In genomic region chr5:173679909-173680626, GRCh38 we compare ENCODE assay signal across 9 cellular contexts.
DNase-seq lines count a peak whose midpoint lies in the region; ATAC-seq and TF ChIP-seq lines count a peak whose summit lies in the region.
"Had no signal": no experiment of that assay in that cellular context is flagged by ENCODE, and none has a peak within 500 bp of the region (broad histone marks: within the 10 kb centered on the region; RNA-seq: fewer than 3 reads in every experiment).

No MANE protein-coding gene starts in this region.

- no peak overlapping the region for H3K4me3 ChIP-seq in WERI-Rb-1 (ENCODE audit: low read depth, low read length)

- no peaks in the 10 kb centered on the region for H3K27me3 Mint-ChIP-seq in memory B cell
- no peaks in the 10 kb centered on the region for H3K27me3 Mint-ChIP-seq in Calu3 (ENCODE audit: unreplicated experiment)

- DNase-seq in memory B cell (ENCODE audit: low spot score in 2 of 2) (no peak), Calu3 (no peak), WERI-Rb-1 (no peak), GM19240 (ENCODE audit: insufficient read length, low spot score) (no peak)
- no peak for DNase-seq in activated naive CD4-positive, alpha-beta T cell treated with anti-CD3 and anti-CD28 coated beads, Interleukin-2, amount 50 U/mL, for 16 hours
- DNase-seq: immature natural killer cell had no signal

- peak; percentile 57 for ATAC-seq in GM18868 (IDR thresholded peaks at IDR 0.05; ENCODE audit: unreplicated experiment)
- peak; percentile 47 for ATAC-seq in GM21528 (IDR thresholded peaks at IDR 0.05; ENCODE audit: low FRiP score, unreplicated experiment)
- ATAC-seq in HG03342 (IDR thresholded peaks at IDR 0.05; ENCODE audit: unreplicated experiment): peak; percentile 79
- ATAC-seq in memory B cell (ENCODE audit: low read depth): peak; percentile 70

- H3K36me3 Mint-ChIP-seq in memory B cell (peaks cover 3% of the 10 kb centered on the region), Calu3 (ENCODE audit: insufficient read depth, unreplicated experiment) (no peaks in the 10 kb centered on the region)
- H3K36me3 Mint-ChIP-seq: immature natural killer cell had no signal

- H3K4me3 Mint-ChIP-seq in memory B cell (no peak overlapping the region), Calu3 (ENCODE audit: low read depth, unreplicated experiment) (no peak overlapping the region)
- H3K4me3 Mint-ChIP-seq: immature natural killer cell had no signal

- H3K36me3 ChIP-seq in WERI-Rb-1: no peaks in the 10 kb centered on the region

- CTCF ChIA-PET in Calu3 (lab: Charles Lee): no interaction called here

- H3K9me3 Mint-ChIP-seq in memory B cell (no peaks in the 10 kb centered on the region), Calu3 (ENCODE audit: low read depth, unreplicated experiment) (no peaks in the 10 kb centered on the region)

- BruUV-seq in Calu3 (replicated peaks; lab: Mats Ljungman, UMichigan): no TSS peak

- peaks cover 6% of the 10 kb centered on the region for H3K9me3 ChIP-seq in WERI-Rb-1 (ENCODE audit: severe bottlenecking)

- no peaks in the 10 kb centered on the region for H3K27me3 ChIP-seq in WERI-Rb-1 (ENCODE audit: insufficient read depth, low read depth, severe bottlenecking)

- no peak overlapping the region for H3K27ac ChIP-seq in WERI-Rb-1

- H3K4me1 Mint-ChIP-seq in memory B cell: peaks cover 26% of the 10 kb centered on the region
- no peaks in the 10 kb centered on the region for H3K4me1 Mint-ChIP-seq in Calu3 (ENCODE audit: low read depth, unreplicated experiment)
- H3K4me1 Mint-ChIP-seq: immature natural killer cell had no signal

- intact Hi-C loops in Calu3 (cut with micrococcal nuclease; ENCODE audit: unreplicated experiment): no loop called here

- H3K27ac Mint-ChIP-seq in memory B cell (peak overlapping the region; percentile 93), Calu3 (ENCODE audit: unreplicated experiment) (no peak overlapping the region)
- H3K27ac Mint-ChIP-seq: immature natural killer cell had no signal

- no peak for TF ChIP-seq CTCF in Calu3 (IDR thresholded peaks at IDR 0.05; ENCODE audit: unreplicated experiment)
- TF ChIP-seq CTCF in WERI-Rb-1 (IDR thresholded peaks at IDR 0.05; ENCODE audit: low read depth, low read length): no peak
